In the genomic region with DNA sequence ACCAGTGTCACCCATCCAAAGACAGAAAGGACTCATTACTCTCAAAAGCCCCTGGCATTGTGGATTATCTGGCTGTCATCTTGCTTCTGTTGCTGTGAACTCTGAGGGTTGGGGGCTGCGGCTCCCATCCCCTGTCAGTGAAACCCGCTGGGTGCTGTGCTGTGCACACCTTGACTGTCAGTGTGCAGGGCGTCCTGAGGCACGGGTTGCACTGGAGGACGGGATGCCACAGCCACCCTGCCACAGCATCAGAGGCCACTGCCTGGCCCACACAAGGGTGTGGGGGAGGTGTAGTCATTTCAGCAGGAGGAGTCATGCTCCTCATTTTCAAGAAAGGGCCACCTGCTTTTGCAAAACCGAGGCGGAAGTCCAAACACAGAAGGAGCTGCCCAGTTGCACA, we compare ENCODE assay signal across 24 cellular contexts.
"Had no signal": no experiment of that assay in that cellular context is flagged by ENCODE, and none has a peak within 500 bp of the region (broad histone marks: within the 10 kb centered on the region; RNA-seq: fewer than 3 reads in every experiment).

No MANE protein-coding gene starts in this region.

- H3K4me1 ChIP-seq: colonic mucosa, esophagus muscularis mucosa, esophagus squamous epithelium, foreskin keratinocyte, gastrocnemius medialis, gastroesophageal sphincter, heart left ventricle, heart right ventricle had no signal

- H3K27me3 ChIP-seq: colonic mucosa, esophagus squamous epithelium, foreskin keratinocyte, gastrocnemius medialis had no signal

- DNase-seq: colonic mucosa; cortex of kidney; dermis blood vessel endothelial cell; dorsolateral prefrontal cortex; effector CD4-positive, alpha-beta T cell; effector CD8-positive, alpha-beta T cell; effector memory CD4-positive, alpha-beta T cell; effector memory CD8-positive, alpha-beta T cell; endodermal cell; erythroblast; esophagus squamous epithelium; foreskin fibroblast; foreskin keratinocyte; foreskin melanocyte; gastrocnemius medialis; glutamatergic neuron; head of caudate nucleus; heart left ventricle; heart right ventricle had no signal

- H3K9me3 ChIP-seq: colonic mucosa, gastrocnemius medialis had no signal

- H3K27ac ChIP-seq: colonic mucosa, coronary artery, dorsolateral prefrontal cortex, epithelial cell of prostate, esophagus muscularis mucosa, esophagus squamous epithelium, foreskin keratinocyte, gastrocnemius medialis, gastroesophageal sphincter, heart left ventricle, heart right ventricle had no signal

- ATAC-seq: effector memory CD8-positive, alpha-beta T cell; esophagus mucosa; foreskin keratinocyte; gastrocnemius medialis; gastroesophageal sphincter; heart left ventricle; heart right ventricle had no signal

- H3K4me3 ChIP-seq: colonic mucosa, coronary artery, dorsolateral prefrontal cortex, esophagus muscularis mucosa, esophagus squamous epithelium, gastrocnemius medialis, gastroesophageal sphincter, heart left ventricle, heart right ventricle had no signal

- H3K36me3 ChIP-seq: colonic mucosa, esophagus muscularis mucosa, esophagus squamous epithelium, gastrocnemius medialis, gastroesophageal sphincter, heart left ventricle, heart right ventricle had no signal
